Comparison of ENCODE assay signal across 26 cellular contexts in genomic region chr7:85995101-85995500, GRCh38.
"Had no signal": no experiment of that assay in that cellular context is flagged by ENCODE, and none has a peak within 500 bp of the region (broad histone marks: within the 10 kb centered on the region; RNA-seq: fewer than 3 reads in every experiment).

No MANE protein-coding gene starts in this region.

- H3K4me1 ChIP-seq: neural progenitor cell, parathyroid adenoma, psoas muscle, right lobe of liver, sigmoid colon, stomach, thyroid gland, tibial nerve, upper lobe of left lung, vagina had no signal

- H3K9me3 ChIP-seq: ovary, right lobe of liver, sigmoid colon, thoracic aorta, thyroid gland, tibial nerve, upper lobe of left lung, vagina had no signal

- FAIRE-seq: small intestine, urothelium cell line had no signal

- H3K27ac ChIP-seq: neural progenitor cell, ovary, parathyroid adenoma, psoas muscle, right lobe of liver, sigmoid colon, stomach, thoracic aorta, thyroid gland, tibial nerve, upper lobe of left lung, vagina had no signal

- ATAC-seq: natural killer cell; psoas muscle; right cardiac atrium; right lobe of liver; stimulated activated effector memory CD8-positive, alpha-beta T cell treated with anti-CD3 and anti-CD28 coated beads, Interleukin-12 subunit alpha, Interleukin-12 subunit beta, amount 100 ng/mL, for 72 hours; stimulated activated naive B cell treated with anti-CD40 and anti-IgM and Interleukin-4, amounts not matched to agents 10 μg/mL and 1 μg/mL and 100 μg/mL, for 72 hours had no signal

- DNase-seq: natural killer cell; occipital lobe; ovary; posterior cingulate gyrus; psoas muscle; right cardiac atrium; right lobe of liver; sigmoid colon; small intestine; stimulated activated CD4-positive, alpha-beta T cell treated with anti-CD3 and anti-CD28 coated beads, Interleukin-15, amount 100 ng/mL, for 24 hours; stimulated activated CD4-positive, alpha-beta T cell treated with anti-CD3 and anti-CD28 coated beads, Interleukin-2, amount 100 ng/mL, for 24 hours; stimulated activated CD4-positive, alpha-beta T cell treated with anti-CD3 and anti-CD28 coated beads, Interleukin-2, amount 100 ng/mL, for 48 hours; stimulated activated CD4-positive, alpha-beta T cell treated with anti-CD3 and anti-CD28 coated beads, Interleukin-4, amount 100 ng/mL, for 24 hours; stimulated activated naive B cell treated with anti-CD40 and anti-IgM and Interleukin-4, amounts not matched to agents 10 μg/mL and 1 μg/mL and 100 μg/mL, for 72 hours; stimulated activated naive CD4-positive, alpha-beta T cell treated with Interleukin-2 at 50 U/mL for 16 hours; stomach; thyroid gland; trophoblast cell; upper lobe of left lung had no signal

- H3K36me3 ChIP-seq: neural progenitor cell, ovary, right lobe of liver, sigmoid colon, stomach, thoracic aorta, thyroid gland, tibial nerve, upper lobe of left lung, vagina had no signal

- H3K79me2 ChIP-seq: parathyroid adenoma had no signal

- H3K4me2 ChIP-seq: neural progenitor cell had no signal

- H3K9ac ChIP-seq: neural progenitor cell, parathyroid adenoma had no signal

- H3K4me3 ChIP-seq: neural progenitor cell, ovary, psoas muscle, right lobe of liver, sigmoid colon, stomach, thoracic aorta, thyroid gland, tibial nerve, upper lobe of left lung, vagina had no signal

- H3K27me3 ChIP-seq: neural progenitor cell, ovary, right lobe of liver, sigmoid colon, stomach, thyroid gland, tibial nerve, upper lobe of left lung, vagina had no signal

- H2AFZ ChIP-seq: neural progenitor cell, parathyroid adenoma had no signal
